8 cellular contexts compared by ENCODE assay signal in the genomic region with DNA sequence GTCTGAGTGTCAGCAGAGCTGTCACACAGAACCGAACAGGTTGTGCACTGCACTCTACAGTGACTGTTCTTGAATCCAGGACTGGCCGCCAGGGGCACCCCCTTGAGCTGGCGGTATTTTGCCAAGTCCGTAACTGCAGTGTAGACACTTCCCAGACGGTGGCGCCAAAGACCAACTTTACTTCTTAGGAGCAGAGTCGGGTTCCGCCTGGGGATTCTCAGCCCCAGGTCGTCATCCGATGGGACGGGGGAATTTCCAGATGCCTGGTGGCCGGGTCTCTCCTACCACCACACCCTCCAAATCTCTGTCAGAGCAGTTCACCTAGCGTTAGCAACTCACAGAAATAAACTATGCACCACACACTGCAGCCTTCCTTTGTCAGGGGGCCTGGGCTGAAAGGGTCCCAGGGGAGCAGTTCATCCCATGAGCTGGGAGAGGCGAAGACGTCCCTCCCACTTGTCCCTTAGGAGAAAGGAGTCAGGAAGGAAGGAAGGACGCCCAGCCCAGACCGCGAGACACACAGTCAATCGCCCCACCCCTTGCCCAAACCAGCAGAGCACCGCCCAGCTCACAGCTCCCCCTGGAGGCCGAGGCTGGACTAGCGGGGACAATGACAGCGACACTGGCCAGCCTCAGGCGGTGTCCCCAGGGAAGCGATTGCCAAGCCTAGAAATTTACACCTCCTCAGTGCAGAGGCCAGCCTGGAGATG.
DNase-seq lines count a peak whose midpoint lies in the region; ATAC-seq and TF ChIP-seq lines count a peak whose summit lies in the region.

No MANE protein-coding gene starts in this region.

- no peaks in the 10 kb centered on the region for H3K27me3 ChIP-seq in BLaER1 treated with 17β-estradiol and CSF1 and Interleukin-3, amounts not matched to agents 10 nM and 100 nM

- H3K9ac ChIP-seq in BLaER1 treated with 17β-estradiol and CSF1 and Interleukin-3, amounts not matched to agents 10 nM and 100 nM, result peak overlapping the region; percentile 63 to 82 (median 78)

- peak overlapping the region; percentile 61 to 89 (median 86); a peak in 21 of 22 replicates for H3K27ac ChIP-seq in BLaER1 treated with 17β-estradiol and CSF1 and Interleukin-3, amounts not matched to agents 10 nM and 100 nM
- H3K27ac ChIP-seq in coronary artery, result peak overlapping the region; percentile 91

- H3K4me1 ChIP-seq in BLaER1 treated with 17β-estradiol and CSF1 and Interleukin-3, amounts not matched to agents 10 nM and 100 nM, result peaks cover 69 to 91% (median 79%) of the 10 kb centered on the region in 10 experiments

- H3K9me3 ChIP-seq in BLaER1 treated with 17β-estradiol and CSF1 and Interleukin-3, amounts not matched to agents 10 nM and 100 nM (replicated peaks in 1 of 11), result no peaks in the 10 kb centered on the region

- H3K4me3 ChIP-seq in BLaER1 treated with 17β-estradiol and CSF1 and Interleukin-3, amounts not matched to agents 10 nM and 100 nM, result peak overlapping the region; percentile 34 to 66 (median 56); a peak in 18 of 20 replicates
- H3K4me3 ChIP-seq in coronary artery, result peak overlapping the region; percentile 67

- peak overlapping the region; percentile 81 to 98 (median 93) for H3K4me2 ChIP-seq in BLaER1 treated with 17β-estradiol and CSF1 and Interleukin-3, amounts not matched to agents 10 nM and 100 nM

- DNase-seq in NCI-H524 (lab: John Stamatoyannopoulos, UW) (peak; percentile 98), coronary artery (ENCODE audit: low spot score) (peak; percentile 97), left kidney (ENCODE audit: low read depth, low spot score) (peak; percentile 98)
- DNase-seq in activated CD4-positive, alpha-beta T cell treated with anti-CD3 and anti-CD28 coated beads for 48 hours, result peak; percentile 99
- DNase-seq in stimulated activated CD4-positive, alpha-beta T cell treated with anti-CD3 and anti-CD28 coated beads, Interleukin-1b, Interleukin-23, amount 100 ng/mL, for 48 hours, result peak; percentile 97

- peak; percentile 85 for TF ChIP-seq CTCF in coronary artery (IDR thresholded peaks at IDR 0.05)

- no peaks in the 10 kb centered on the region for H3K36me3 ChIP-seq in BLaER1 treated with 17β-estradiol and CSF1 and Interleukin-3, amounts not matched to agents 10 nM and 100 nM

- peaks cover 0 to 7% (median 0%) of the 10 kb centered on the region in 11 experiments; a peak in 1 of 22 replicates for H4K20me1 ChIP-seq in BLaER1 treated with 17β-estradiol and CSF1 and Interleukin-3, amounts not matched to agents 10 nM and 100 nM

- ATAC-seq in GM19324 (IDR thresholded peaks at IDR 0.05; ENCODE audit: low FRiP score, unreplicated experiment), result peak; percentile 56
- peak; percentile 61 for ATAC-seq in HG03460 (IDR thresholded peaks at IDR 0.05; ENCODE audit: unreplicated experiment)

Comparison
In these comparisons a context has a peak if more than half of its experiments do, and no peak if none do; other contexts are left out.
1. Peak in every context shown above with its lines: DNase-seq, ATAC-seq, H3K4me3 ChIP-seq and H3K27ac ChIP-seq.